In genomic region chr4:81565137-81565870, GRCh38 we compare ENCODE assay signal across 8 cellular contexts.
DNase-seq lines count a peak whose midpoint lies in the region; ATAC-seq, FAIRE-seq and TF ChIP-seq lines count a peak whose summit lies in the region.

No MANE protein-coding gene starts in this region.

- no peaks in the 10 kb centered on the region for H3K36me3 Mint-ChIP-seq in astrocyte (ENCODE audit: low read depth, unreplicated experiment)

- TF ChIP-seq CTCF in GM12865 (IDR thresholded peaks at IDR 0.05; ENCODE audit: insufficient read depth, low read depth, low read length, missing control alignments): no peak
- TF ChIP-seq CTCF in astrocyte (IDR thresholded peaks at IDR 0.05; ENCODE audit: insufficient read depth, low read depth, low read length): no peak

- no peaks in the 10 kb centered on the region for H3K4me1 ChIP-seq in astrocyte (ENCODE audit: insufficient read depth, low read length)
- H3K4me1 ChIP-seq in effector memory CD4-positive, alpha-beta T cell (ENCODE audit: control insufficient read depth, insufficient read depth, low read length, poor library complexity, severe bottlenecking): peaks cover 3% of the 10 kb centered on the region

- H3K9ac ChIP-seq in astrocyte (ENCODE audit: low read length): no peak overlapping the region

- H3K79me2 ChIP-seq in astrocyte (ENCODE audit: insufficient read depth, low read length): no peaks in the 10 kb centered on the region

- H3K9me3 ChIP-seq in astrocyte (ENCODE audit: insufficient read depth, low read depth, low read length): no peaks in the 10 kb centered on the region
- no peaks in the 10 kb centered on the region for H3K9me3 ChIP-seq in effector memory CD4-positive, alpha-beta T cell (ENCODE audit: control insufficient read depth, low read length)

- ATAC-seq in left ventricle myocardium superior (peak; percentile 99), HG03025 (IDR thresholded peaks at IDR 0.05; ENCODE audit: low FRiP score, unreplicated experiment) (no peak)

- H3K27me3 ChIP-seq in astrocyte (ENCODE audit: insufficient read depth, low read length): no peaks in the 10 kb centered on the region
- H3K27me3 ChIP-seq in effector memory CD4-positive, alpha-beta T cell (replicated peaks; ENCODE audit: control insufficient read depth, insufficient read depth, low read length, poor library complexity, severe bottlenecking): no peaks in the 10 kb centered on the region

- no peaks in the 10 kb centered on the region for H3K27me3 Mint-ChIP-seq in astrocyte (ENCODE audit: low read depth, unreplicated experiment)

- H3K36me3 ChIP-seq in astrocyte (ENCODE audit: insufficient read depth, low read length): no peaks in the 10 kb centered on the region
- no peaks in the 10 kb centered on the region for H3K36me3 ChIP-seq in effector memory CD4-positive, alpha-beta T cell (ENCODE audit: control insufficient read depth, insufficient read depth, low read length)

- no peak overlapping the region for H3K4me3 ChIP-seq in GM12865 (ENCODE audit: low read depth, low read length)
- no peak overlapping the region for H3K4me3 ChIP-seq in astrocyte (ENCODE audit: insufficient read depth, low read depth, low read length)
- no peak overlapping the region for H3K4me3 ChIP-seq in effector memory CD4-positive, alpha-beta T cell (ENCODE audit: insufficient read depth, low read depth, low read length, poor library complexity, severe bottlenecking)

- H3K9me3 Mint-ChIP-seq in astrocyte (ENCODE audit: unreplicated experiment): no peaks in the 10 kb centered on the region

- FAIRE-seq in astrocyte (lab: Jason Lieb, UNC): no peak

- H3K4me3 Mint-ChIP-seq in astrocyte (ENCODE audit: unreplicated experiment): no peak overlapping the region

- intact Hi-C loops in left ventricle myocardium superior (cut with micrococcal nuclease): no loop called here

- no peak overlapping the region for H3K27ac ChIP-seq in astrocyte (ENCODE audit: low read depth, low read length)
- H3K27ac ChIP-seq in effector memory CD4-positive, alpha-beta T cell (ENCODE audit: insufficient read depth, low read length, poor library complexity, severe bottlenecking): no peak overlapping the region

- peak overlapping the region; percentile 25 for H2AFZ ChIP-seq in astrocyte (ENCODE audit: low read depth, low read length)

- H3K4me1 Mint-ChIP-seq in astrocyte (ENCODE audit: low read depth, unreplicated experiment): peaks cover 3% of the 10 kb centered on the region

- no peaks in the 10 kb centered on the region for H4K20me1 ChIP-seq in astrocyte (ENCODE audit: insufficient read depth, low read length)

- DNase-seq in GM12865 (ENCODE audit: low read depth) (peak; percentile 8), astrocyte (ENCODE audit: low read depth) (no peak), left ventricle myocardium superior (peak; percentile 90), putamen (ENCODE audit: low spot score) (peak; percentile 87), NCI-H446 (lab: John Stamatoyannopoulos, UW) (no peak), epidermal melanocyte (ENCODE audit: insufficient read length, low spot score) (no peak)
- DNase-seq in effector memory CD4-positive, alpha-beta T cell: no peak

- H3K27ac Mint-ChIP-seq in astrocyte (ENCODE audit: unreplicated experiment): no peak overlapping the region

- H3K4me2 ChIP-seq in astrocyte (ENCODE audit: low read length): peak overlapping the region; percentile 52

Comparison
In these comparisons a context has a peak if more than half of its experiments do, and no peak if none do; other contexts are left out.
1. DNase-seq: peak in GM12865 (single experiment), left ventricle myocardium superior (single experiment) and putamen (single experiment); none in astrocyte (single experiment), NCI-H446 (0 of 2), effector memory CD4-positive, alpha-beta T cell (0 of 3) and epidermal melanocyte (single experiment).